Comparison of ENCODE assay signal across 8 cellular contexts in the genomic region with DNA sequence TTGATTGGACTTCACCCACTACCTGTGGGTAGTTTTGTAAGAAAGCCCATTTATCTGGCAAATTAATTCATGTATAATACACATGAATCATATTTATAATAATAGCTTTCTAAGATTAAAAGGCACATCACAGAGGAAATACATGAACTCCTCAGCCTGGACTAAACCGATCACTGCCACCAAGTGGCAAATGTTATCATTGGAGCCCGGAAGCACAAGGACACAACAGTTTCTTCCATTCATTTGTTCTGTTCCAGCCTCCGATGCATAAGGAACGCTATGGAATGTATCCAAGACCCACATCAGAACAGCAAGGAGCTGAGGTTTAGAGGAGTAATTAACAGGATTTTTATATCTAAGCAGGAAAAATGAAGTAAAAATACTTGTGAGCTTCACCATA. TPM values are rescaled to one million over a fixed set of nuclear protein-coding genes. Genes with fewer than 3 reads are reported as not detected.
DNase-seq lines count a peak whose midpoint lies in the region; TF ChIP-seq lines count a peak whose summit lies in the region.

No MANE protein-coding gene starts in this region.

- in situ Hi-C loops in GM23248 (cut with MboI): no loop called here

- H3K36me3 Mint-ChIP-seq in activated naive CD4-positive, alpha-beta T cell treated with anti-CD3 and anti-CD28 coated beads for 36 hours (ENCODE audit: low read depth): no peaks in the 10 kb centered on the region

- H3K4me1 Mint-ChIP-seq in activated naive CD4-positive, alpha-beta T cell treated with anti-CD3 and anti-CD28 coated beads for 36 hours (ENCODE audit: low read depth): peaks cover 27% of the 10 kb centered on the region

- H3K9ac ChIP-seq in GM23248: no peak overlapping the region

- H3K27ac ChIP-seq in GM23248: no peak overlapping the region

- H3K4me1 ChIP-seq in GM23248 (ENCODE audit: insufficient read depth): no peaks in the 10 kb centered on the region

- peak; percentile 47 for DNase-seq in activated naive CD4-positive, alpha-beta T cell treated with anti-CD3 and anti-CD28 coated beads for 36 hours
- no peak for DNase-seq in activated naive CD4-positive, alpha-beta T cell treated with Interleukin-2 at 50 U/mL for 16 hours
- peak; percentile 57 for DNase-seq in GM23248
- DNase-seq in NAMALWA (ENCODE audit: low spot score): peak; percentile 9
- DNase-seq in choroid plexus epithelial cell (ENCODE audit: low read depth): peak; percentile 60
- peak; percentile 12 for DNase-seq in mucosa of gallbladder (ENCODE audit: low spot score)
- DNase-seq in 8988T: no peak
- DNase-seq in activated gamma-delta T cell treated with Interleukin-2 at 50 U/mL for 16 hours: no peak

- CTCF ChIA-PET in activated naive CD4-positive, alpha-beta T cell treated with anti-CD3 and anti-CD28 coated beads for 36 hours (lab: Charles Lee): interaction anchor here (0.6 to 3.3 kb wide), 19 partner anchors 9 to 286 kb away, joined by 3 to 31 read pairs (median 5); no protein-coding TSS in a partner anchor

- H3K27ac Mint-ChIP-seq in activated naive CD4-positive, alpha-beta T cell treated with anti-CD3 and anti-CD28 coated beads for 36 hours: no peak overlapping the region

- H3F3A ChIP-seq in GM23248 (ENCODE audit: insufficient read depth): no peaks in the 10 kb centered on the region

- peak overlapping the region; percentile 37 for H3K4me2 ChIP-seq in GM23248 (ENCODE audit: unreplicated experiment)

- no peak overlapping the region for H3K4me3 Mint-ChIP-seq in activated naive CD4-positive, alpha-beta T cell treated with anti-CD3 and anti-CD28 coated beads for 36 hours

- H3K79me2 ChIP-seq in GM23248 (ENCODE audit: insufficient read depth): no peaks in the 10 kb centered on the region

- peaks cover 7% of the 10 kb centered on the region for H3K27me3 Mint-ChIP-seq in activated naive CD4-positive, alpha-beta T cell treated with anti-CD3 and anti-CD28 coated beads for 36 hours (ENCODE audit: low read depth)

- H3K9me2 ChIP-seq in GM23248 (ENCODE audit: insufficient read depth): no peaks in the 10 kb centered on the region

- H3K36me3 ChIP-seq in GM23248 (ENCODE audit: low read depth): no peaks in the 10 kb centered on the region

- TF ChIP-seq CTCF in choroid plexus epithelial cell (conservative IDR thresholded peaks at IDR 0.05; ENCODE audit: low read depth, low read length): peak; percentile 64

- H3K9me3 ChIP-seq in GM23248 (ENCODE audit: low read depth): no peaks in the 10 kb centered on the region

- H3K4me3 ChIP-seq in GM23248 (no peak overlapping the region), choroid plexus epithelial cell (ENCODE audit: low read depth, low read length) (no peak overlapping the region)

- intact Hi-C loops in activated naive CD4-positive, alpha-beta T cell treated with anti-CD3 and anti-CD28 coated beads for 36 hours (cut with micrococcal nuclease): loop anchor here (1.0 kb wide), 2 partner anchors 93 to 216 kb away; no protein-coding TSS in a partner anchor

- H3K27me3 ChIP-seq in GM23248 (replicated peaks; ENCODE audit: insufficient read depth): no peaks in the 10 kb centered on the region

- H2AFZ ChIP-seq in GM23248: no peak overlapping the region

- 7 to 13% methylated on average over 4 of the region's 4 CpGs for WGBS in GM23248 (ENCODE audit: low coverage in 1 of 2, low lambda C conversion rate in 2 of 2, missing lambda C conversion rate in 2 of 2), 2 experiments

- no peaks in the 10 kb centered on the region for H3K9me3 Mint-ChIP-seq in activated naive CD4-positive, alpha-beta T cell treated with anti-CD3 and anti-CD28 coated beads for 36 hours

- no peaks in the 10 kb centered on the region for H4K20me1 ChIP-seq in GM23248 (ENCODE audit: insufficient read depth)

RNA-seq across cellular contexts. Expression of gene IPCEF1, which starts 13.9 kb away (rescaled TPM):
- total RNA-seq in activated naive CD4-positive, alpha-beta T cell treated with anti-CD3 and anti-CD28 coated beads for 36 hours: 10 to 100 TPM; 24.4 to 25.2 TPM
- not detected in 2 replicates for total RNA-seq in GM23248 (2014; rRNA removed; shearing (Covaris generic))
- not detected in 2 replicates for polyA plus RNA-seq in GM23248 (2016; fragmentation: Nextera tagmentation; extraction: Ambion mirVana)
- total RNA-seq in mucosa of gallbladder: 3.3 TPM

Comparison
In these comparisons a context has a peak if more than half of its experiments do, and no peak if none do; other contexts are left out.
1. DNase-seq: peak in activated naive CD4-positive, alpha-beta T cell treated with anti-CD3 and anti-CD28 coated beads for 36 hours (single experiment), GM23248 (single experiment), NAMALWA (single experiment), choroid plexus epithelial cell (single experiment) and mucosa of gallbladder (single experiment); none in activated naive CD4-positive, alpha-beta T cell treated with Interleukin-2 at 50 U/mL for 16 hours (single experiment), 8988T (single experiment) and activated gamma-delta T cell treated with Interleukin-2 at 50 U/mL for 16 hours (single experiment).